In genomic region chr1:1059494-1060280, GRCh38 we compare ENCODE assay signal across 8 cellular contexts. TPM values are rescaled to one million over a fixed set of nuclear protein-coding genes. Genes with fewer than 3 reads are reported as not detected.
DNase-seq lines count a peak whose midpoint lies in the region; ATAC-seq, FAIRE-seq and TF ChIP-seq lines count a peak whose summit lies in the region.

No MANE protein-coding gene starts in this region.

- H4K20me1 ChIP-seq in HepG2 (ENCODE audit: insufficient read depth, low read length): no peaks in the 10 kb centered on the region

- H2AFZ ChIP-seq in HepG2 (ENCODE audit: low read length): no peak overlapping the region

- no peaks in the 10 kb centered on the region for H3K79me2 ChIP-seq in HepG2 (ENCODE audit: insufficient read depth, low read length)

- peaks cover 20% of the 10 kb centered on the region for H3K4me1 ChIP-seq in colonic mucosa
- H3K4me1 ChIP-seq in HepG2 (ENCODE audit: insufficient read depth, low read length): peaks cover 45% of the 10 kb centered on the region

- H3K27ac ChIP-seq in colonic mucosa (no peak overlapping the region), HepG2 (ENCODE audit: extremely low read length, insufficient read depth, low read length) (no peak overlapping the region)

- H3K27me3 ChIP-seq in colonic mucosa (peaks cover 57% of the 10 kb centered on the region), HepG2 (ENCODE audit: control insufficient read depth in 1 of 2, insufficient read depth in 2 of 2, low read length in 2 of 2) (no peaks in the 10 kb centered on the region)

- TF ChIP-seq EP300 in HepG2 (IDR thresholded peaks at IDR 0.05; ENCODE audit: low read depth in 2 of 2, low read length in 2 of 2) (no peak), HepG2 (CRISPR knock-in tag; IDR thresholded peaks at IDR 0.05; ENCODE audit: borderline replicate concordance) (no peak)

- ATAC-seq in HG02943 (IDR thresholded peaks at IDR 0.05; ENCODE audit: low read depth, unreplicated experiment) (peak; percentile 72), HepG2 (peak; percentile 58)

- H3K4me3 ChIP-seq in colonic mucosa (peak overlapping the region; percentile 40), HepG2 (replicated peaks in 1 of 3; ENCODE audit: insufficient read depth in 1 of 3, low read depth in 2 of 3, low read length in 3 of 3) (peak overlapping the region; percentile 77 to 96 (median 87))

- WGBS in HepG2 (ENCODE audit: low lambda C conversion rate): 11% methylated on average over 13 of the region's 69 CpGs

- CTCF ChIA-PET in HepG2 (lab: Yijun Ruan, JAX; ENCODE audit: low intra/inter-chr PET ratio, low total read pairs): interaction anchor here (1.1 kb wide), 1 partner anchor 44 kb away, joined by 3 read pairs; no protein-coding TSS in a partner anchor

- peak; percentile 23; the same call in 1 of the 2 replicates for TF ChIP-seq RAD21 in HepG2 (CRISPR knock-in tag; IDR thresholded peaks at IDR 0.05)

- TF ChIP-seq CTCF in colonic mucosa (IDR thresholded peaks at IDR 0.05): no peak
- TF ChIP-seq CTCF in HepG2 (CRISPR knock-in tag; IDR thresholded peaks at IDR 0.05): no peak; the same call in 1 of the 2 replicates

- TF ChIP-seq POLR2A in HepG2 (IDR thresholded peaks at IDR 0.05; ENCODE audit: insufficient read depth in 1 of 2, low read depth in 2 of 2, low read length in 2 of 2): no peak

- no peaks in the 10 kb centered on the region for H3K9me3 ChIP-seq in colonic mucosa
- H3K9me3 ChIP-seq in HepG2 (ENCODE audit: low read length): no peaks in the 10 kb centered on the region

- DNase-seq in SHP77 (lab: John Stamatoyannopoulos, UW) (peak; percentile 40 to 54), SHP77 treated with DMSO at 0.1 percent for 48 hours (lab: John Stamatoyannopoulos, UW) (no peak), NCI-H2196 (lab: John Stamatoyannopoulos, UW; ENCODE audit: unreplicated experiment) (peak; percentile 90), colonic mucosa (peak; percentile 94), HepG2 (ENCODE audit: low spot score) (peak; percentile 66)
- peak; percentile 88 to 92 for DNase-seq in activated CD4-positive, alpha-beta T cell treated with anti-CD3 and anti-CD28 coated beads for 4 hours
- DNase-seq in stimulated activated CD4-positive, alpha-beta T cell treated with anti-CD3 and anti-CD28 coated beads, Interleukin-4, amount 100 ng/mL, for 1 hour: peak; percentile 93

- peak overlapping the region; percentile 95 for H3K4me2 ChIP-seq in HepG2 (ENCODE audit: low read depth, low read length)

- intact Hi-C loops in colonic mucosa (cut with DNase I) (loop anchor here (5.0 kb wide), 1 partner anchor 77 kb away; the partner anchor contains the start of gene PERM1), HepG2 (cut with micrococcal nuclease; ENCODE audit: unreplicated experiment) (loop anchor here (5.0 kb wide), 1 partner anchor 47 kb away; the partner anchor contains the start of gene ISG15)

- FAIRE-seq in HepG2 (lab: Jason Lieb, UNC): no peak

- peak overlapping the region in 1 of 2 donors; percentile 43 for H3K9ac ChIP-seq in colonic mucosa (ENCODE audit: low read depth in 2 of 2, low read length in 2 of 2)
- peak overlapping the region; percentile 72 for H3K9ac ChIP-seq in HepG2 (ENCODE audit: insufficient read depth, low read depth, low read length)

- POLR2A ChIA-PET in HepG2 (lab: Yijun Ruan, JAX): interaction anchor here (0.8 to 3.1 kb wide), 12 partner anchors 8 to 214 kb away, joined by 3 to 20 read pairs (median 4); partner anchors contain the start of genes ISG15, PLEKHN1 and UBE2J2

- no TSS peak for BruUV-seq in HepG2 (replicated peaks; lab: Mats Ljungman, UMichigan)

- in situ Hi-C loops in HepG2 (cut with HindIII; ENCODE audit: extremely low pct_ligation_motif_present, low pct_unique_long_range_greater_than_20kb): loop anchor here (5.0 kb wide), 1 partner anchor 37 kb away; the partner anchor contains the start of gene AGRN

- H3K36me3 ChIP-seq in colonic mucosa: no peaks in the 10 kb centered on the region
- H3K36me3 ChIP-seq in HepG2 (replicated peaks in 1 of 2; ENCODE audit: control insufficient read depth in 1 of 2, insufficient read depth in 2 of 2, low read length in 2 of 2): peaks cover 0 to 2% of the 10 kb centered on the region in 2 experiments; a peak in 1 of 5 replicates

RNA-seq across cellular contexts. Expression of gene RNF223, which starts 14.4 kb away (rescaled TPM):
- total RNA-seq in colonic mucosa (1 to 10 TPM; 5.1 to 5.7 TPM), HepG2 (2016; rRNA removed; fragmentation: Illumina TruSeq; extraction: Trizol) (not detected in 2 replicates)
- total RNA-seq in HepG2 (2016; cell fraction: cytosol; rRNA removed; fragmentation: Illumina TruSeq; extraction: Trizol; ENCODE audit: low read depth): not detected in 2 replicates
- not detected in 2 replicates for total RNA-seq in HepG2 (2016; cell fraction: insoluble cytoplasmic fraction; rRNA removed; fragmentation: Illumina TruSeq; extraction: Trizol)
- total RNA-seq in HepG2 (2016; cell fraction: membrane; rRNA removed; fragmentation: Illumina TruSeq; extraction: Trizol): not detected in 2 replicates
- total RNA-seq in HepG2 (2016; cell fraction: nucleus; rRNA removed; fragmentation: Illumina TruSeq; extraction: Trizol): not detected in 2 replicates
- 0.03 and 0.05 TPM in 2 replicates for polyA plus RNA-seq in HepG2 (2011; rRNA removed)
- polyA plus RNA-seq in HepG2 (2011; cell fraction: cytosol; rRNA removed): 0.04 TPM in 1 of 2 replicates, not detected in the other
- not detected in 2 replicates for polyA plus RNA-seq in HepG2 (2011; cell fraction: nucleus; rRNA removed)
- 0.07 and 0.08 TPM in 2 replicates for polyA plus RNA-seq in HepG2 (2012)
- not detected in 2 replicates for polyA plus RNA-seq in HepG2 (2016; cell fraction: cytosol; fragmentation: Illumina TruSeq; extraction: Trizol; ENCODE audit: low read depth)
- polyA plus RNA-seq in HepG2 (2016; cell fraction: insoluble cytoplasmic fraction; fragmentation: Illumina TruSeq; extraction: Trizol; ENCODE audit: low read depth): not detected in 2 replicates
- not detected in 2 replicates for polyA plus RNA-seq in HepG2 (2016; cell fraction: membrane; fragmentation: Illumina TruSeq; extraction: Trizol; ENCODE audit: low read depth)
- polyA plus RNA-seq in HepG2 (2016; cell fraction: nucleus; fragmentation: Illumina TruSeq; extraction: Trizol; ENCODE audit: insufficient read depth, low read depth): not detected in 2 replicates
- 2.1 TPM in 1 of 2 replicates, not detected in the other for polyA minus RNA-seq in HepG2 (2011; rRNA and poly(A)+ RNA removed; ENCODE audit: low replicate concordance)
- not detected in 2 replicates for polyA minus RNA-seq in HepG2 (2011; cell fraction: cytosol; rRNA and poly(A)+ RNA removed)
- polyA minus RNA-seq in HepG2 (2011; cell fraction: nucleus; rRNA and poly(A)+ RNA removed): 0.26 TPM in 1 of 2 replicates, not detected in the other

RNA-seq across cellular contexts. Expression of gene AGRN, which starts 39.8 kb away (rescaled TPM):
- total RNA-seq in colonic mucosa (100 to 1,000 TPM in 1 of 2 donors, 10 to 100 TPM in 1; 68.1 to 106 TPM), HepG2 (2016; rRNA removed; fragmentation: Illumina TruSeq; extraction: Trizol) (7.3 and 29.8 TPM in 2 replicates)
- total RNA-seq in HepG2 (2016; cell fraction: cytosol; rRNA removed; fragmentation: Illumina TruSeq; extraction: Trizol; ENCODE audit: low read depth): 2.7 and 2.9 TPM in 2 replicates
- total RNA-seq in HepG2 (2016; cell fraction: insoluble cytoplasmic fraction; rRNA removed; fragmentation: Illumina TruSeq; extraction: Trizol): 5.9 and 28.3 TPM in 2 replicates
- total RNA-seq in HepG2 (2016; cell fraction: membrane; rRNA removed; fragmentation: Illumina TruSeq; extraction: Trizol): 4.9 and 5.0 TPM in 2 replicates
- 36.4 and 50.3 TPM in 2 replicates for total RNA-seq in HepG2 (2016; cell fraction: nucleus; rRNA removed; fragmentation: Illumina TruSeq; extraction: Trizol)
- polyA plus RNA-seq in HepG2 (2011; rRNA removed): 65.2 and 82.7 TPM in 2 replicates
- polyA plus RNA-seq in HepG2 (2011; cell fraction: cytosol; rRNA removed): 37.7 and 58.0 TPM in 2 replicates
- 667 and 906 TPM in 2 replicates for polyA plus RNA-seq in HepG2 (2011; cell fraction: nucleus; rRNA removed)
- polyA plus RNA-seq in HepG2 (2012): 77.8 and 101 TPM in 2 replicates
- 1.4 and 1.5 TPM in 2 replicates for polyA plus RNA-seq in HepG2 (2016; cell fraction: cytosol; fragmentation: Illumina TruSeq; extraction: Trizol; ENCODE audit: low read depth)
- 10.7 and 15.5 TPM in 2 replicates for polyA plus RNA-seq in HepG2 (2016; cell fraction: insoluble cytoplasmic fraction; fragmentation: Illumina TruSeq; extraction: Trizol; ENCODE audit: low read depth)
- 3.2 and 3.6 TPM in 2 replicates for polyA plus RNA-seq in HepG2 (2016; cell fraction: membrane; fragmentation: Illumina TruSeq; extraction: Trizol; ENCODE audit: low read depth)
- 125 and 134 TPM in 2 replicates for polyA plus RNA-seq in HepG2 (2016; cell fraction: nucleus; fragmentation: Illumina TruSeq; extraction: Trizol; ENCODE audit: insufficient read depth, low read depth)
- 23.8 and 86.8 TPM in 2 replicates for polyA minus RNA-seq in HepG2 (2011; rRNA and poly(A)+ RNA removed; ENCODE audit: low replicate concordance)
- 41.3 and 50.7 TPM in 2 replicates for polyA minus RNA-seq in HepG2 (2011; cell fraction: cytosol; rRNA and poly(A)+ RNA removed)
- 80.3 and 86.4 TPM in 2 replicates for polyA minus RNA-seq in HepG2 (2011; cell fraction: nucleus; rRNA and poly(A)+ RNA removed)

RNA-seq across cellular contexts. Expression of gene ISG15, which starts 46.4 kb away (rescaled TPM):
- total RNA-seq in colonic mucosa (10 to 100 TPM; 21.9 to 25.2 TPM), HepG2 (2016; rRNA removed; fragmentation: Illumina TruSeq; extraction: Trizol) (54.9 and 68.4 TPM in 2 replicates)
- 17.4 and 19.2 TPM in 2 replicates for total RNA-seq in HepG2 (2016; cell fraction: cytosol; rRNA removed; fragmentation: Illumina TruSeq; extraction: Trizol; ENCODE audit: low read depth)
- 52.2 and 77.4 TPM in 2 replicates for total RNA-seq in HepG2 (2016; cell fraction: insoluble cytoplasmic fraction; rRNA removed; fragmentation: Illumina TruSeq; extraction: Trizol)
- 17.7 and 18.1 TPM in 2 replicates for total RNA-seq in HepG2 (2016; cell fraction: membrane; rRNA removed; fragmentation: Illumina TruSeq; extraction: Trizol)
- total RNA-seq in HepG2 (2016; cell fraction: nucleus; rRNA removed; fragmentation: Illumina TruSeq; extraction: Trizol): 18.3 and 23.3 TPM in 2 replicates
- 42.1 and 63.7 TPM in 2 replicates for polyA plus RNA-seq in HepG2 (2011; rRNA removed)
- 49.9 and 81.6 TPM in 2 replicates for polyA plus RNA-seq in HepG2 (2011; cell fraction: cytosol; rRNA removed)
- 24.5 and 32.4 TPM in 2 replicates for polyA plus RNA-seq in HepG2 (2011; cell fraction: nucleus; rRNA removed)
- 19.4 and 39.7 TPM in 2 replicates for polyA plus RNA-seq in HepG2 (2012)
- 13.7 and 17.3 TPM in 2 replicates for polyA plus RNA-seq in HepG2 (2016; cell fraction: cytosol; fragmentation: Illumina TruSeq; extraction: Trizol; ENCODE audit: low read depth)
- 47.3 and 49.3 TPM in 2 replicates for polyA plus RNA-seq in HepG2 (2016; cell fraction: insoluble cytoplasmic fraction; fragmentation: Illumina TruSeq; extraction: Trizol; ENCODE audit: low read depth)
- 10.1 and 12.3 TPM in 2 replicates for polyA plus RNA-seq in HepG2 (2016; cell fraction: membrane; fragmentation: Illumina TruSeq; extraction: Trizol; ENCODE audit: low read depth)
- 22.7 and 27.6 TPM in 2 replicates for polyA plus RNA-seq in HepG2 (2016; cell fraction: nucleus; fragmentation: Illumina TruSeq; extraction: Trizol; ENCODE audit: insufficient read depth, low read depth)
- 24.2 and 34.4 TPM in 2 replicates for polyA minus RNA-seq in HepG2 (2011; rRNA and poly(A)+ RNA removed; ENCODE audit: low replicate concordance)
- 11.4 and 13.3 TPM in 2 replicates for polyA minus RNA-seq in HepG2 (2011; cell fraction: cytosol; rRNA and poly(A)+ RNA removed)
- 2.1 and 5.1 TPM in 2 replicates for polyA minus RNA-seq in HepG2 (2011; cell fraction: nucleus; rRNA and poly(A)+ RNA removed)

RNA-seq across cellular contexts. Expression of gene C1orf159, which starts 56.2 kb away (rescaled TPM):
- total RNA-seq in colonic mucosa: 10 to 100 TPM; 18.9 to 36.0 TPM
- total RNA-seq in HepG2 (2016; rRNA removed; fragmentation: Illumina TruSeq; extraction: Trizol): 3.8 and 6.7 TPM in 2 replicates
- total RNA-seq in HepG2 (2016; cell fraction: cytosol; rRNA removed; fragmentation: Illumina TruSeq; extraction: Trizol; ENCODE audit: low read depth): 6.3 and 6.8 TPM in 2 replicates
- 3.6 and 6.6 TPM in 2 replicates for total RNA-seq in HepG2 (2016; cell fraction: insoluble cytoplasmic fraction; rRNA removed; fragmentation: Illumina TruSeq; extraction: Trizol)
- 7.4 and 7.9 TPM in 2 replicates for total RNA-seq in HepG2 (2016; cell fraction: membrane; rRNA removed; fragmentation: Illumina TruSeq; extraction: Trizol)
- total RNA-seq in HepG2 (2016; cell fraction: nucleus; rRNA removed; fragmentation: Illumina TruSeq; extraction: Trizol): 6.3 and 7.7 TPM in 2 replicates
- polyA plus RNA-seq in HepG2 (2011; rRNA removed): 3.8 and 4.2 TPM in 2 replicates
- polyA plus RNA-seq in HepG2 (2011; cell fraction: cytosol; rRNA removed): 1.7 and 4.2 TPM in 2 replicates
- 22.9 and 35.9 TPM in 2 replicates for polyA plus RNA-seq in HepG2 (2011; cell fraction: nucleus; rRNA removed)
- 2.8 and 3.2 TPM in 2 replicates for polyA plus RNA-seq in HepG2 (2012)
- polyA plus RNA-seq in HepG2 (2016; cell fraction: cytosol; fragmentation: Illumina TruSeq; extraction: Trizol; ENCODE audit: low read depth): 4.7 and 6.0 TPM in 2 replicates
- 3.5 and 4.0 TPM in 2 replicates for polyA plus RNA-seq in HepG2 (2016; cell fraction: insoluble cytoplasmic fraction; fragmentation: Illumina TruSeq; extraction: Trizol; ENCODE audit: low read depth)
- polyA plus RNA-seq in HepG2 (2016; cell fraction: membrane; fragmentation: Illumina TruSeq; extraction: Trizol; ENCODE audit: low read depth): 7.0 and 8.1 TPM in 2 replicates
- polyA plus RNA-seq in HepG2 (2016; cell fraction: nucleus; fragmentation: Illumina TruSeq; extraction: Trizol; ENCODE audit: insufficient read depth, low read depth): 19.9 and 20.1 TPM in 2 replicates
- 2.9 and 5.6 TPM in 2 replicates for polyA minus RNA-seq in HepG2 (2011; rRNA and poly(A)+ RNA removed; ENCODE audit: low replicate concordance)
- polyA minus RNA-seq in HepG2 (2011; cell fraction: cytosol; rRNA and poly(A)+ RNA removed): 2.1 and 2.2 TPM in 2 replicates
- 3.7 and 4.5 TPM in 2 replicates for polyA minus RNA-seq in HepG2 (2011; cell fraction: nucleus; rRNA and poly(A)+ RNA removed)

RNA-seq across cellular contexts. Expression of gene HES4, which starts 59.8 kb away (rescaled TPM):
- total RNA-seq in colonic mucosa (10 to 100 TPM; 30.5 to 47.3 TPM), HepG2 (2016; rRNA removed; fragmentation: Illumina TruSeq; extraction: Trizol) (4.4 and 8.8 TPM in 2 replicates)
- total RNA-seq in HepG2 (2016; cell fraction: cytosol; rRNA removed; fragmentation: Illumina TruSeq; extraction: Trizol; ENCODE audit: low read depth): 16.5 and 25.5 TPM in 2 replicates
- total RNA-seq in HepG2 (2016; cell fraction: insoluble cytoplasmic fraction; rRNA removed; fragmentation: Illumina TruSeq; extraction: Trizol): 3.4 and 7.9 TPM in 2 replicates
- total RNA-seq in HepG2 (2016; cell fraction: membrane; rRNA removed; fragmentation: Illumina TruSeq; extraction: Trizol): 13.5 and 18.3 TPM in 2 replicates
- 6.5 and 8.0 TPM in 2 replicates for total RNA-seq in HepG2 (2016; cell fraction: nucleus; rRNA removed; fragmentation: Illumina TruSeq; extraction: Trizol)
- polyA plus RNA-seq in HepG2 (2011; rRNA removed): 10.6 and 17.6 TPM in 2 replicates
- polyA plus RNA-seq in HepG2 (2011; cell fraction: cytosol; rRNA removed): 11.6 and 28.6 TPM in 2 replicates
- 190 and 210 TPM in 2 replicates for polyA plus RNA-seq in HepG2 (2011; cell fraction: nucleus; rRNA removed)
- 4.3 and 7.0 TPM in 2 replicates for polyA plus RNA-seq in HepG2 (2012)
- 17.0 and 22.1 TPM in 2 replicates for polyA plus RNA-seq in HepG2 (2016; cell fraction: cytosol; fragmentation: Illumina TruSeq; extraction: Trizol; ENCODE audit: low read depth)
- polyA plus RNA-seq in HepG2 (2016; cell fraction: insoluble cytoplasmic fraction; fragmentation: Illumina TruSeq; extraction: Trizol; ENCODE audit: low read depth): 4.5 and 6.0 TPM in 2 replicates
- polyA plus RNA-seq in HepG2 (2016; cell fraction: membrane; fragmentation: Illumina TruSeq; extraction: Trizol; ENCODE audit: low read depth): 10.6 and 11.4 TPM in 2 replicates
- polyA plus RNA-seq in HepG2 (2016; cell fraction: nucleus; fragmentation: Illumina TruSeq; extraction: Trizol; ENCODE audit: insufficient read depth, low read depth): 16.1 and 18.4 TPM in 2 replicates
- polyA minus RNA-seq in HepG2 (2011; rRNA and poly(A)+ RNA removed; ENCODE audit: low replicate concordance): 2.2 and 6.1 TPM in 2 replicates
- polyA minus RNA-seq in HepG2 (2011; cell fraction: cytosol; rRNA and poly(A)+ RNA removed): 6.4 and 8.5 TPM in 2 replicates
- polyA minus RNA-seq in HepG2 (2011; cell fraction: nucleus; rRNA and poly(A)+ RNA removed): 4.6 and 8.9 TPM in 2 replicates
